ENCODE assay signal across 16 cellular contexts in genomic region chr16:53913920-53914319, GRCh38.
DNase-seq lines count a peak whose midpoint lies in the region; ATAC-seq and TF ChIP-seq lines count a peak whose summit lies in the region.
"Had no signal": no experiment of that assay in that cellular context is flagged by ENCODE, and none has a peak within 500 bp of the region (broad histone marks: within the 10 kb centered on the region; RNA-seq: fewer than 3 reads in every experiment).

No MANE protein-coding gene starts in this region.

- TF ChIP-seq CTCF in RWPE2 (IDR thresholded peaks at IDR 0.05; ENCODE audit: poor library complexity, severe bottlenecking) (no peak), endodermal cell (conservative IDR thresholded peaks at IDR 0.05) (no peak), osteocyte (IDR thresholded peaks at IDR 0.05) (no peak), nephron progenitor cell (IDR thresholded peaks at IDR 0.05) (no peak)

- no peak overlapping the region for H3K9ac ChIP-seq in endodermal cell (ENCODE audit: extremely low read depth, low read length, poor library complexity, severe bottlenecking)

- H3K4me1 Mint-ChIP-seq in activated CD8-positive, alpha-beta memory T cell treated with anti-CD3 and anti-CD28 coated beads, Interleukin-2, amount 10 ng/mL, durations not matched to agents 7 days and 5 days, result peaks cover 8% of the 10 kb centered on the region
- H3K4me1 Mint-ChIP-seq in endodermal cell, result peaks cover 8% of the 10 kb centered on the region
- peaks cover 15% of the 10 kb centered on the region for H3K4me1 Mint-ChIP-seq in osteocyte (ENCODE audit: unreplicated experiment)
- H3K4me1 Mint-ChIP-seq in nephron progenitor cell, result peaks cover 18% of the 10 kb centered on the region
- H3K4me1 Mint-ChIP-seq: IgD-negative memory B cell had no signal

- no peaks in the 10 kb centered on the region for H3K9me3 Mint-ChIP-seq in activated CD8-positive, alpha-beta memory T cell treated with anti-CD3 and anti-CD28 coated beads, Interleukin-2, amount 10 ng/mL, durations not matched to agents 7 days and 5 days (ENCODE audit: low read depth)
- no peaks in the 10 kb centered on the region for H3K9me3 Mint-ChIP-seq in endodermal cell
- H3K9me3 Mint-ChIP-seq in osteocyte (ENCODE audit: unreplicated experiment), result no peaks in the 10 kb centered on the region
- no peaks in the 10 kb centered on the region for H3K9me3 Mint-ChIP-seq in nephron progenitor cell
- H3K9me3 Mint-ChIP-seq: IgD-negative memory B cell had no signal

- H3K27ac Mint-ChIP-seq in activated CD8-positive, alpha-beta memory T cell treated with anti-CD3 and anti-CD28 coated beads, Interleukin-2, amount 10 ng/mL, durations not matched to agents 7 days and 5 days, result peak overlapping the region; percentile 68
- H3K27ac Mint-ChIP-seq in endodermal cell, result no peak overlapping the region
- H3K27ac Mint-ChIP-seq in osteocyte (ENCODE audit: unreplicated experiment), result peak overlapping the region; percentile 20
- H3K27ac Mint-ChIP-seq in nephron progenitor cell, result no peak overlapping the region

- H3K27me3 ChIP-seq in RWPE2 (ENCODE audit: insufficient read depth, poor library complexity, severe bottlenecking) (no peaks in the 10 kb centered on the region), endodermal cell (ENCODE audit: control insufficient read depth, insufficient read depth, low read length, poor library complexity, severe bottlenecking) (no peaks in the 10 kb centered on the region)
- H3K27me3 ChIP-seq: dorsolateral prefrontal cortex had no signal

- H3K9me3 ChIP-seq in RWPE2 (ENCODE audit: severe bottlenecking) (no peaks in the 10 kb centered on the region), endodermal cell (ENCODE audit: control insufficient read depth, low read length) (no peaks in the 10 kb centered on the region)

- no peak overlapping the region for H3K4me3 ChIP-seq in RWPE2 (ENCODE audit: severe bottlenecking)
- H3K4me3 ChIP-seq in endodermal cell (ENCODE audit: low read length), result no peak overlapping the region
- H3K4me3 ChIP-seq: SK-N-MC had no signal

- H3K27me3 Mint-ChIP-seq in activated CD8-positive, alpha-beta memory T cell treated with anti-CD3 and anti-CD28 coated beads, Interleukin-2, amount 10 ng/mL, durations not matched to agents 7 days and 5 days, result no peaks in the 10 kb centered on the region
- H3K27me3 Mint-ChIP-seq in endodermal cell (ENCODE audit: insufficient read depth) (no peaks in the 10 kb centered on the region), osteocyte (ENCODE audit: unreplicated experiment) (no peaks in the 10 kb centered on the region), nephron progenitor cell (ENCODE audit: low read depth, poor library complexity) (peaks cover 5% of the 10 kb centered on the region)
- H3K27me3 Mint-ChIP-seq: IgD-negative memory B cell had no signal

- no peak for DNase-seq in activated CD8-positive, alpha-beta memory T cell treated with anti-CD3 and anti-CD28 coated beads, Interleukin-2, amount 10 ng/mL, durations not matched to agents 7 days and 5 days
- DNase-seq in activated CD8-positive, alpha-beta memory T cell treated with anti-CD3 and anti-CD28 coated beads, Interleukin-2, amount 50 U/mL, for 4 hours, result no peak
- DNase-seq in RWPE2 (ENCODE audit: low spot score), result no peak
- DNase-seq in endodermal cell, result no peak
- no peak for DNase-seq in osteocyte (ENCODE audit: extremely low spot score, unreplicated experiment)
- DNase-seq in nephron progenitor cell, result no peak
- DNase-seq in NCI-H345 treated with DMSO at 0.1 percent for 48 hours (lab: John Stamatoyannopoulos, UW; ENCODE audit: unreplicated experiment), result no peak
- DNase-seq: NCI-H1417; NCI-H226; stimulated activated naive CD4-positive, alpha-beta T cell treated with Interleukin-2 at 50 U/mL for 16 hours had no signal

- ATAC-seq in activated CD8-positive, alpha-beta memory T cell treated with anti-CD3 and anti-CD28 coated beads, Interleukin-2, amount 10 ng/mL, durations not matched to agents 7 days and 5 days, result no peak
- ATAC-seq in RWPE2 (ENCODE audit: low read depth) (no peak), HG02970 (IDR thresholded peaks at IDR 0.05; ENCODE audit: low FRiP score, unreplicated experiment) (no peak)
- ATAC-seq: HCT116 had no signal

- H3K36me3 Mint-ChIP-seq in activated CD8-positive, alpha-beta memory T cell treated with anti-CD3 and anti-CD28 coated beads, Interleukin-2, amount 10 ng/mL, durations not matched to agents 7 days and 5 days, result no peaks in the 10 kb centered on the region
- H3K36me3 Mint-ChIP-seq in endodermal cell (ENCODE audit: low read depth) (no peaks in the 10 kb centered on the region), osteocyte (ENCODE audit: unreplicated experiment) (no peaks in the 10 kb centered on the region), nephron progenitor cell (ENCODE audit: low read depth) (no peaks in the 10 kb centered on the region)

- no peaks in the 10 kb centered on the region for H3K36me3 ChIP-seq in RWPE2 (ENCODE audit: low read depth)
- no peaks in the 10 kb centered on the region for H3K36me3 ChIP-seq in endodermal cell (ENCODE audit: control insufficient read depth, insufficient read depth, low read length)

- 75 to 92% methylated on average over 2 to 9 of the region's 9 CpGs for WGBS in endodermal cell (ENCODE audit: insufficient coverage in 1 of 2, insufficient read length in 1 of 2), 2 experiments

- CTCF ChIA-PET in activated CD8-positive, alpha-beta memory T cell treated with anti-CD3 and anti-CD28 coated beads, Interleukin-2, amount 10 ng/mL, durations not matched to agents 7 days and 5 days (lab: Charles Lee), result no interaction called here

- H3K4me3 Mint-ChIP-seq in activated CD8-positive, alpha-beta memory T cell treated with anti-CD3 and anti-CD28 coated beads, Interleukin-2, amount 10 ng/mL, durations not matched to agents 7 days and 5 days, result no peak overlapping the region
- no peak overlapping the region for H3K4me3 Mint-ChIP-seq in endodermal cell
- no peak overlapping the region for H3K4me3 Mint-ChIP-seq in osteocyte (ENCODE audit: unreplicated experiment)
- no peak overlapping the region for H3K4me3 Mint-ChIP-seq in nephron progenitor cell
- H3K4me3 Mint-ChIP-seq: IgD-negative memory B cell had no signal

- H3K27ac ChIP-seq in RWPE2 (ENCODE audit: poor library complexity, severe bottlenecking), result peak overlapping the region; percentile 38
- H3K27ac ChIP-seq in endodermal cell (ENCODE audit: low read depth, low read length), result peak overlapping the region; percentile 97
- H3K27ac ChIP-seq: SK-N-MC, VCaP had no signal

- H3K4me1 ChIP-seq in RWPE2 (ENCODE audit: insufficient read depth, poor library complexity, severe bottlenecking) (peaks cover 26% of the 10 kb centered on the region), endodermal cell (ENCODE audit: control insufficient read depth, insufficient read depth, low read length) (peaks cover 4% of the 10 kb centered on the region)

Comparison
In these comparisons a context has a peak if more than half of its experiments do, and no peak if none do; other contexts are left out.
1. H3K27ac Mint-ChIP-seq: peak in activated CD8-positive, alpha-beta memory T cell treated with anti-CD3 and anti-CD28 coated beads, Interleukin-2, amount 10 ng/mL, durations not matched to agents 7 days and 5 days (single experiment) and osteocyte (single experiment); none in endodermal cell (single experiment) and nephron progenitor cell (single experiment).